In the genomic region with DNA sequence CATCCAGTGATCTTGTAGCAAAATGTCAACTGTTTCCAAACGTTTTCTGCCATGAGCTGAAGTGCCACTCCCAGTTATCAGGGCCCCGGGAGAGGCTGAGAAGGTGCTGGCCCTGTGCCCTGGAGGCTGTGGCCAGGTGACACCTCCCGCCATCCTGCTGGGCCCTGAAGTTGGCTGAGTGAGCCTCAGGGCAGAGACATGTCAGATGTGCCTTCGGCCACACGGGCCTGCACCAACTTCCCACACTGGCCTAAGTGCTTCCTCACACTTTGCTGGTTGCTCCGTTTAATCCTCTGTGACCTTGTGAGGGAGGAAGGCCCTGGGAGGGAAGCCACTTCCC, we compare ENCODE assay signal across 8 cellular contexts. TPM values are rescaled to one million over a fixed set of nuclear protein-coding genes. Genes with fewer than 3 reads are reported as not detected.
DNase-seq lines count a peak whose midpoint lies in the region; ATAC-seq and TF ChIP-seq lines count a peak whose summit lies in the region.

No MANE protein-coding gene starts in this region.

- no peak overlapping the region for H3K27ac ChIP-seq in GM23338 (ENCODE audit: low read depth)

- intact Hi-C loops in activated CD8-positive, alpha-beta T cell treated with anti-CD3 and anti-CD28 coated beads for 36 hours (cut with micrococcal nuclease): no loop called here
- intact Hi-C loops in left colon (cut with DNase I, micrococcal nuclease): no loop called here

- H3K27me3 Mint-ChIP-seq in GM23338 (ENCODE audit: insufficient read depth, low read depth, poor library complexity): peaks cover 7% of the 10 kb centered on the region
- no peaks in the 10 kb centered on the region for H3K27me3 Mint-ChIP-seq in activated CD8-positive, alpha-beta T cell treated with anti-CD3 and anti-CD28 coated beads for 36 hours

- CTCF ChIA-PET in activated CD8-positive, alpha-beta T cell treated with anti-CD3 and anti-CD28 coated beads for 36 hours (lab: Charles Lee): no interaction called here

- H3K79me2 ChIP-seq in GM23338 (replicated peaks; ENCODE audit: insufficient read depth): no peaks in the 10 kb centered on the region

- H3K4me2 ChIP-seq in GM23338: no peak overlapping the region

- peaks cover 4% of the 10 kb centered on the region; the same call in 1 of the 3 replicates for H3K4me1 Mint-ChIP-seq in GM23338
- no peaks in the 10 kb centered on the region for H3K4me1 Mint-ChIP-seq in activated CD8-positive, alpha-beta T cell treated with anti-CD3 and anti-CD28 coated beads for 36 hours (ENCODE audit: low read depth)

- H3K4me3 ChIP-seq in GM23338: no peak overlapping the region

- no peaks in the 10 kb centered on the region for H3K36me3 ChIP-seq in GM23338 (ENCODE audit: insufficient read depth)

- H3K9me2 ChIP-seq in GM23338 (ENCODE audit: insufficient read depth): no peaks in the 10 kb centered on the region

- H3F3A ChIP-seq in GM23338 (replicated peaks; ENCODE audit: low read depth): peaks cover 11% of the 10 kb centered on the region; the same call in 1 of the 2 replicates

- H3K27ac Mint-ChIP-seq in GM23338: peak overlapping the region; percentile 75; the same call in 1 of the 2 replicates
- no peak overlapping the region for H3K27ac Mint-ChIP-seq in activated CD8-positive, alpha-beta T cell treated with anti-CD3 and anti-CD28 coated beads for 36 hours

- H3K4me1 ChIP-seq in GM23338 (ENCODE audit: insufficient read depth): no peaks in the 10 kb centered on the region

- peak; percentile 9 for DNase-seq in A172 (ENCODE audit: low spot score)
- DNase-seq in GM23338 (ENCODE audit: low spot score): no peak
- no peak for DNase-seq in activated CD8-positive, alpha-beta T cell treated with anti-CD3 and anti-CD28 coated beads for 36 hours
- DNase-seq in left colon: peak; percentile 55 to 59
- DNase-seq in DMS153 (lab: John Stamatoyannopoulos, UW): no peak
- no peak for DNase-seq in NCI-H510A treated with DMSO at 0.1 percent for 48 hours (lab: John Stamatoyannopoulos, UW)

- H3K4me3 Mint-ChIP-seq in GM23338: no peak overlapping the region
- peak overlapping the region; percentile 43 for H3K4me3 Mint-ChIP-seq in activated CD8-positive, alpha-beta T cell treated with anti-CD3 and anti-CD28 coated beads for 36 hours

- H2AFZ ChIP-seq in GM23338: no peak overlapping the region

- ATAC-seq in GM23338 (no peak; the same call in 2 of the 3 replicates), left colon (peak; percentile 63), HG02798 (IDR thresholded peaks at IDR 0.05; ENCODE audit: poor library complexity, unreplicated experiment) (no peak), GM21576 (IDR thresholded peaks at IDR 0.05; ENCODE audit: unreplicated experiment) (no peak)
- no peak for ATAC-seq in activated CD8-positive, alpha-beta T cell treated with anti-CD3 and anti-CD28 coated beads for 36 hours

- TF ChIP-seq CTCF in GM23338 (conservative IDR thresholded peaks at IDR 0.05; ENCODE audit: low read depth in 2 of 2): no peak
- no peak for TF ChIP-seq CTCF in activated CD8-positive, alpha-beta T cell treated with anti-CD3 and anti-CD28 coated beads for 36 hours (IDR thresholded peaks at IDR 0.05)

- H4K20me1 ChIP-seq in GM23338 (replicated peaks; ENCODE audit: insufficient read depth): no peaks in the 10 kb centered on the region

- peaks cover 10% of the 10 kb centered on the region for H3K36me3 Mint-ChIP-seq in GM23338 (ENCODE audit: low read depth)
- H3K36me3 Mint-ChIP-seq in activated CD8-positive, alpha-beta T cell treated with anti-CD3 and anti-CD28 coated beads for 36 hours (ENCODE audit: low read depth): no peaks in the 10 kb centered on the region

- POLR2A ChIA-PET in activated CD8-positive, alpha-beta T cell treated with anti-CD3 and anti-CD28 coated beads for 36 hours (lab: Charles Lee): no interaction called here

- no peaks in the 10 kb centered on the region for H3K27me3 ChIP-seq in GM23338 (ENCODE audit: insufficient read depth)

- no peaks in the 10 kb centered on the region; the same call in 2 of the 3 replicates for H3K9me3 Mint-ChIP-seq in GM23338
- peaks cover 3% of the 10 kb centered on the region for H3K9me3 Mint-ChIP-seq in activated CD8-positive, alpha-beta T cell treated with anti-CD3 and anti-CD28 coated beads for 36 hours

TF ChIP-seq in GM23338, 12 proteins besides CTCF, POLR2A, EP300 and RAD21:
- no peak for TF ChIP-seq JUNB (IDR thresholded peaks at IDR 0.05; ENCODE audit: unreplicated experiment)

RNA-seq across cellular contexts. Expression of gene ADPRHL1, which starts 4.8 kb away (rescaled TPM):
- total RNA-seq in A172 (2014; rRNA removed; shearing (Covaris generic)): 0.96 and 2.1 TPM in 2 replicates
- total RNA-seq in GM23338 (2014; rRNA removed; shearing (Covaris generic)): 0.80 and 1.3 TPM in 2 replicates
- 0.96 and 1.0 TPM in 2 replicates for polyA plus RNA-seq in GM23338 (2016; fragmentation: Nextera tagmentation; extraction: Ambion mirVana)
- under 1 TPM; 0.23 to 0.36 TPM for total RNA-seq in activated CD8-positive, alpha-beta T cell treated with anti-CD3 and anti-CD28 coated beads for 36 hours
- 1 to 10 TPM; 4.0 to 7.8 TPM for total RNA-seq in left colon

RNA-seq across cellular contexts. Expression of gene DCUN1D2, which starts 42.0 kb away (rescaled TPM):
- total RNA-seq in A172 (2014; rRNA removed; shearing (Covaris generic)): 14.0 and 18.6 TPM in 2 replicates
- total RNA-seq in GM23338 (2014; rRNA removed; shearing (Covaris generic)): 25.7 and 38.0 TPM in 2 replicates
- polyA plus RNA-seq in GM23338 (2016; fragmentation: Nextera tagmentation; extraction: Ambion mirVana): 12.3 and 12.5 TPM in 2 replicates
- total RNA-seq in activated CD8-positive, alpha-beta T cell treated with anti-CD3 and anti-CD28 coated beads for 36 hours: 10 to 100 TPM; 13.4 to 14.7 TPM
- total RNA-seq in left colon: 10 to 100 TPM; 18.2 to 22.7 TPM

Comparison
In these comparisons a context has a peak if more than half of its experiments do, and no peak if none do; other contexts are left out.
1. DNase-seq: peak in A172 (single experiment) and left colon (2 of 2); none in GM23338 (single experiment), activated CD8-positive, alpha-beta T cell treated with anti-CD3 and anti-CD28 coated beads for 36 hours (single experiment), DMS153 (single experiment) and NCI-H510A treated with DMSO at 0.1 percent for 48 hours (single experiment).